In genomic region chr5:1526681-1527131, GRCh38 we compare ENCODE assay signal across 13 cellular contexts. TPM values are rescaled to one million over a fixed set of nuclear protein-coding genes. Genes with fewer than 3 reads are reported as not detected.
DNase-seq lines count a peak whose midpoint lies in the region; ATAC-seq lines count a peak whose summit lies in the region.
"Had no signal": no experiment of that assay in that cellular context is flagged by ENCODE, and none has a peak within 500 bp of the region (broad histone marks: within the 10 kb centered on the region; RNA-seq: fewer than 3 reads in every experiment).

No MANE protein-coding gene starts in this region.

- no peak for ATAC-seq in CD4-positive, CD25-positive, alpha-beta regulatory T cell (ENCODE audit: low read depth in 2 of 2)
- no peak for ATAC-seq in GM21619 (IDR thresholded peaks at IDR 0.05; ENCODE audit: unreplicated experiment)
- ATAC-seq: pancreas had no signal

- no peaks in the 10 kb centered on the region for H3K27me3 ChIP-seq in CD4-positive, CD25-positive, alpha-beta regulatory T cell (ENCODE audit: control insufficient read depth, insufficient read depth, low read length)
- H3K27me3 ChIP-seq in H7 (ENCODE audit: control insufficient read depth, insufficient read depth, low read length) = no peaks in the 10 kb centered on the region
- H3K27me3 ChIP-seq: BLaER1 treated with 17β-estradiol and CSF1 and Interleukin-3, amounts not matched to agents 10 nM and 100 nM; pancreas; SJCRH30 had no signal

- no peak for DNase-seq in CD4-positive, CD25-positive, alpha-beta regulatory T cell
- DNase-seq in H7 = peak; percentile 23
- DNase-seq in ecto neural progenitor cell (ENCODE audit: low spot score) = peak; percentile 38
- DNase-seq in posterior vena cava (ENCODE audit: low spot score) = peak; percentile 67
- no peak for DNase-seq in foreskin melanocyte
- DNase-seq in activated T-helper 2 cell treated with anti-CD3 and anti-CD28 coated beads, Interferon-gamma antibody, Interleukin-2, Interleukin-4, amounts not matched to agents 10 μg/mL and 5 μg/mL and 100 μg/mL, durations not matched to agents 14 hours and 24 hours and 36 hours (ENCODE audit: low spot score) = no peak
- DNase-seq in stimulated activated naive CD4-positive, alpha-beta T cell (lab: John Stamatoyannopoulos, UW) = no peak
- DNase-seq: EL, mesenchymal stem cell, SJCRH30 had no signal

- no peaks in the 10 kb centered on the region for H3K9me3 Mint-ChIP-seq in CD4-positive, CD25-positive, alpha-beta regulatory T cell
- no peaks in the 10 kb centered on the region for H3K9me3 Mint-ChIP-seq in activated T-helper 2 cell treated with anti-CD3 and anti-CD28 coated beads, Interferon-gamma antibody, Interleukin-2, Interleukin-4, amounts not matched to agents 10 μg/mL and 5 μg/mL and 100 μg/mL, durations not matched to agents 14 hours and 24 hours and 36 hours

- no peak overlapping the region for H3K27ac ChIP-seq in CD4-positive, CD25-positive, alpha-beta regulatory T cell (ENCODE audit: insufficient read depth, low read length, poor library complexity, severe bottlenecking)
- H3K27ac ChIP-seq: BLaER1 treated with 17β-estradiol and CSF1 and Interleukin-3, amounts not matched to agents 10 nM and 100 nM; pancreas; SJCRH30 had no signal

- H3K4me1 Mint-ChIP-seq in CD4-positive, CD25-positive, alpha-beta regulatory T cell = peaks cover 3 to 11% (median 9%) of the 10 kb centered on the region in 4 donors
- H3K4me1 Mint-ChIP-seq in activated T-helper 2 cell treated with anti-CD3 and anti-CD28 coated beads, Interferon-gamma antibody, Interleukin-2, Interleukin-4, amounts not matched to agents 10 μg/mL and 5 μg/mL and 100 μg/mL, durations not matched to agents 14 hours and 24 hours and 36 hours (ENCODE audit: low read depth) = peaks cover 13% of the 10 kb centered on the region

- H3K36me3 ChIP-seq in CD4-positive, CD25-positive, alpha-beta regulatory T cell (ENCODE audit: control insufficient read depth, insufficient read depth, low read length) = no peaks in the 10 kb centered on the region
- H3K36me3 ChIP-seq in H7 (replicated peaks; ENCODE audit: control insufficient read depth, insufficient read depth, low read length) = no peaks in the 10 kb centered on the region
- H3K36me3 ChIP-seq: pancreas, SJCRH30 had no signal

- H3K4me3 ChIP-seq in CD4-positive, CD25-positive, alpha-beta regulatory T cell (ENCODE audit: low read depth, low read length) = no peak overlapping the region
- H3K4me3 ChIP-seq in H7 (ENCODE audit: insufficient read depth, low read depth, low read length) = no peak overlapping the region
- H3K4me3 ChIP-seq: BLaER1 treated with 17β-estradiol and CSF1 and Interleukin-3, amounts not matched to agents 10 nM and 100 nM; pancreas; SJCRH30 had no signal

- intact Hi-C loops in posterior vena cava (cut with DNase I) = no loop called here
- intact Hi-C loops in activated T-helper 2 cell treated with anti-CD3 and anti-CD28 coated beads, Interferon-gamma antibody, Interleukin-2, Interleukin-4, amounts not matched to agents 10 μg/mL and 5 μg/mL and 100 μg/mL, durations not matched to agents 14 hours and 24 hours and 36 hours (cut with micrococcal nuclease) = loop anchor here (5.0 to 10.0 kb wide), 2 partner anchors 39 to 118 kb away; no protein-coding TSS in a partner anchor

- no peaks in the 10 kb centered on the region for H3K9me3 ChIP-seq in CD4-positive, CD25-positive, alpha-beta regulatory T cell (ENCODE audit: control insufficient read depth in 2 of 2, low read length in 2 of 2)
- H3K9me3 ChIP-seq: BLaER1 treated with 17β-estradiol and CSF1 and Interleukin-3, amounts not matched to agents 10 nM and 100 nM; pancreas; SJCRH30 had no signal

- H3K4me3 Mint-ChIP-seq in CD4-positive, CD25-positive, alpha-beta regulatory T cell = peak overlapping the region in 3 of 4 donors; percentile 15 to 80 (median 63)
- H3K4me3 Mint-ChIP-seq in activated T-helper 2 cell treated with anti-CD3 and anti-CD28 coated beads, Interferon-gamma antibody, Interleukin-2, Interleukin-4, amounts not matched to agents 10 μg/mL and 5 μg/mL and 100 μg/mL, durations not matched to agents 14 hours and 24 hours and 36 hours (ENCODE audit: low read depth) = no peak overlapping the region

- H3K36me3 Mint-ChIP-seq in CD4-positive, CD25-positive, alpha-beta regulatory T cell = no peaks in the 10 kb centered on the region
- peaks cover 9% of the 10 kb centered on the region for H3K36me3 Mint-ChIP-seq in activated T-helper 2 cell treated with anti-CD3 and anti-CD28 coated beads, Interferon-gamma antibody, Interleukin-2, Interleukin-4, amounts not matched to agents 10 μg/mL and 5 μg/mL and 100 μg/mL, durations not matched to agents 14 hours and 24 hours and 36 hours (ENCODE audit: low read depth)

- peak overlapping the region in 2 of 3 donors; percentile 71 to 91 for H3K27ac Mint-ChIP-seq in CD4-positive, CD25-positive, alpha-beta regulatory T cell
- no peak overlapping the region for H3K27ac Mint-ChIP-seq in activated T-helper 2 cell treated with anti-CD3 and anti-CD28 coated beads, Interferon-gamma antibody, Interleukin-2, Interleukin-4, amounts not matched to agents 10 μg/mL and 5 μg/mL and 100 μg/mL, durations not matched to agents 14 hours and 24 hours and 36 hours

- peaks cover 22% of the 10 kb centered on the region for H3K27me3 Mint-ChIP-seq in CD4-positive, CD25-positive, alpha-beta regulatory T cell
- H3K27me3 Mint-ChIP-seq in activated T-helper 2 cell treated with anti-CD3 and anti-CD28 coated beads, Interferon-gamma antibody, Interleukin-2, Interleukin-4, amounts not matched to agents 10 μg/mL and 5 μg/mL and 100 μg/mL, durations not matched to agents 14 hours and 24 hours and 36 hours (ENCODE audit: low read depth) = peaks cover 24% of the 10 kb centered on the region

- H3K4me1 ChIP-seq in CD4-positive, CD25-positive, alpha-beta regulatory T cell (ENCODE audit: control insufficient read depth, insufficient read depth, low read length, poor library complexity, severe bottlenecking) = peaks cover 22% of the 10 kb centered on the region
- H3K4me1 ChIP-seq: pancreas had no signal

RNA-seq across cellular contexts. Expression of gene LPCAT1, which starts 2.9 kb away (rescaled TPM):
- 34.7 TPM for total RNA-seq in CD4-positive, CD25-positive, alpha-beta regulatory T cell
- 10 to 100 TPM; 21.4 to 29.6 (median 24.2) TPM for polyA plus RNA-seq in CD4-positive, CD25-positive, alpha-beta regulatory T cell
- 70.2 and 77.5 TPM in 2 replicates for total RNA-seq in H7 (2014; rRNA removed; shearing (Covaris generic))
- 10 to 100 TPM; 30.8 to 36.9 TPM for total RNA-seq in posterior vena cava
- total RNA-seq in activated T-helper 2 cell treated with anti-CD3 and anti-CD28 coated beads, Interferon-gamma antibody, Interleukin-2, Interleukin-4, amounts not matched to agents 10 μg/mL and 5 μg/mL and 100 μg/mL, durations not matched to agents 14 hours and 24 hours and 36 hours = 78.4 and 79.0 TPM in 2 replicates

Comparison
In these comparisons a context has a peak if more than half of its experiments do, and no peak if none do; other contexts are left out.
1. DNase-seq: peak in H7 (single experiment), ecto neural progenitor cell (single experiment) and posterior vena cava (single experiment); none in CD4-positive, CD25-positive, alpha-beta regulatory T cell (0 of 3), foreskin melanocyte (single experiment), activated T-helper 2 cell treated with anti-CD3 and anti-CD28 coated beads, Interferon-gamma antibody, Interleukin-2, Interleukin-4, amounts not matched to agents 10 μg/mL and 5 μg/mL and 100 μg/mL, durations not matched to agents 14 hours and 24 hours and 36 hours (single experiment) and stimulated activated naive CD4-positive, alpha-beta T cell (0 of 6).